Comparison of ENCODE assay signal across 1 cellular context in genomic region chr11:18390088-18390487, GRCh38.
A peak's percentile ranks its signal among the peaks of the same experiment; 100 is the strongest.
TF ChIP-seq lines count a peak whose summit lies in the region.

No MANE protein-coding gene starts in this region.

TF ChIP-seq in HepG2, 621 proteins besides CTCF, POLR2A, EP300 and RAD21:
- TF ChIP-seq NFE2L2 (IDR thresholded peaks at IDR 0.05; ENCODE audit: low read length) (peak; percentile 66), ZNF33A (CRISPR knock-in tag; IDR thresholded peaks at IDR 0.05; ENCODE audit: borderline replicate concordance) (no peak), MAFK (conservative IDR thresholded peaks at IDR 0.05 in 1 of 2, IDR thresholded peaks at IDR 0.05 in 1 of 2; ENCODE audit: low read length in 2 of 2) (peak in 1 of 2 experiments; percentile 3; a peak in 1 of 4 replicates), ZNF563 (CRISPR knock-in tag; IDR thresholded peaks at IDR 0.05) (no peak)
